8 cellular contexts compared by ENCODE assay signal in genomic region chr15:70097337-70098169, GRCh38. TPM values are rescaled to one million over a fixed set of nuclear protein-coding genes. Genes with fewer than 3 reads are reported as not detected.
A peak's percentile ranks its signal among the peaks of the same experiment; 100 is the strongest.
DNase-seq lines count a peak whose midpoint lies in the region; ATAC-seq and TF ChIP-seq lines count a peak whose summit lies in the region.

Gene TLE3 (minus strand): TSS chr15:70097917. CDS start chr15:70096798, 1,119 bp downstream.

- peaks cover 13% of the 10 kb centered on the region for H3K27me3 Mint-ChIP-seq in activated T-cell treated with anti-CD3 and anti-CD28 coated beads, Interleukin-2, amount 50 U/mL, for 72 hours (ENCODE audit: low read depth)

- H3K79me2 ChIP-seq in KMS-11 (ENCODE audit: insufficient read depth, low read depth), result peaks cover 51% of the 10 kb centered on the region

- H3K9ac ChIP-seq in KMS-11, result peak within 1 kb of the TSS; percentile 98

- TF ChIP-seq CTCF in KMS-11 (conservative IDR thresholded peaks at IDR 0.05; ENCODE audit: low read depth, low read length) (peak; percentile 46; the same call in 1 of the 2 replicates), Peyer's patch (IDR thresholded peaks at IDR 0.05) (peak in 5 of 6 experiments; percentile 21 to 59 (median 43)), esophagus muscularis mucosa (IDR thresholded peaks at IDR 0.05) (peak in 2 of 3 experiments; percentile 34 to 49)

- H3K4me1 Mint-ChIP-seq in activated T-cell treated with anti-CD3 and anti-CD28 coated beads, Interleukin-2, amount 50 U/mL, for 72 hours (ENCODE audit: low read depth), result peaks cover 58% of the 10 kb centered on the region
- peaks cover 43% of the 10 kb centered on the region for H3K4me1 Mint-ChIP-seq in stimulated activated effector memory CD8-positive, alpha-beta T cell treated with anti-CD3 and anti-CD28 coated beads, Interleukin-12 subunit alpha, Interleukin-12 subunit beta, amount 100 ng/mL, for 72 hours

- H3K4me1 ChIP-seq in KMS-11 (ENCODE audit: low read depth, poor library complexity, severe bottlenecking) (peaks cover 42% of the 10 kb centered on the region), Peyer's patch (peaks cover 5 to 49% (median 24%) of the 10 kb centered on the region in 4 donors), esophagus muscularis mucosa (peaks cover 65 to 76% (median 74%) of the 10 kb centered on the region in 4 donors)

- H3K27ac ChIP-seq in KMS-11 (peak within 1 kb of the TSS; percentile 94), Peyer's patch (peak within 1 kb of the TSS; percentile 92 to 98 (median 94)), esophagus muscularis mucosa (replicated peaks in 1 of 4) (peak within 1 kb of the TSS; percentile 92 to 98 (median 96))

- peak within 1 kb of the TSS; percentile 90 for H3K4me2 ChIP-seq in KMS-11

- H3K9me3 ChIP-seq in Peyer's patch (no peaks in the 10 kb centered on the region), esophagus muscularis mucosa (no peaks in the 10 kb centered on the region)

- peak within 1 kb of the TSS; percentile 34; the same call in 1 of the 2 replicates for H2AFZ ChIP-seq in KMS-11 (ENCODE audit: low read depth)

- no peaks in the 10 kb centered on the region for H3K9me3 Mint-ChIP-seq in activated T-cell treated with anti-CD3 and anti-CD28 coated beads, Interleukin-2, amount 50 U/mL, for 72 hours
- no peaks in the 10 kb centered on the region for H3K9me3 Mint-ChIP-seq in stimulated activated effector memory CD8-positive, alpha-beta T cell treated with anti-CD3 and anti-CD28 coated beads, Interleukin-12 subunit alpha, Interleukin-12 subunit beta, amount 100 ng/mL, for 72 hours

- peaks cover 10 to 17% of the 10 kb centered on the region in 2 donors for H3K36me3 Mint-ChIP-seq in activated T-cell treated with anti-CD3 and anti-CD28 coated beads, Interleukin-2, amount 50 U/mL, for 72 hours (ENCODE audit: insufficient read depth in 2 of 2)
- peaks cover 63% of the 10 kb centered on the region for H3K36me3 Mint-ChIP-seq in stimulated activated effector memory CD8-positive, alpha-beta T cell treated with anti-CD3 and anti-CD28 coated beads, Interleukin-12 subunit alpha, Interleukin-12 subunit beta, amount 100 ng/mL, for 72 hours

- peak; percentile 73 for DNase-seq in DMS79 (lab: John Stamatoyannopoulos, UW)
- peak; percentile 99 to 100 (median 100) for DNase-seq in Peyer's patch
- DNase-seq in activated T-cell treated with anti-CD3 and anti-CD28 coated beads, Interleukin-2, amount 50 U/mL, for 72 hours, result peak; percentile 96 to 98
- DNase-seq in esophagus muscularis mucosa (ENCODE audit: extremely low spot score), result peak; percentile 100
- DNase-seq in myocyte (ENCODE audit: low read depth), result peak; percentile 97
- peak; percentile 95 to 98 for DNase-seq in stimulated activated effector memory CD8-positive, alpha-beta T cell treated with anti-CD3 and anti-CD28 coated beads, Interleukin-12 subunit alpha, Interleukin-12 subunit beta, amount 100 ng/mL, for 72 hours (ENCODE audit: low spot score in 2 of 2)

- H3K27ac Mint-ChIP-seq in activated T-cell treated with anti-CD3 and anti-CD28 coated beads, Interleukin-2, amount 50 U/mL, for 72 hours, result peak within 1 kb of the TSS; percentile 87
- peak within 1 kb of the TSS; percentile 96 for H3K27ac Mint-ChIP-seq in stimulated activated effector memory CD8-positive, alpha-beta T cell treated with anti-CD3 and anti-CD28 coated beads, Interleukin-12 subunit alpha, Interleukin-12 subunit beta, amount 100 ng/mL, for 72 hours

- intact Hi-C loops in esophagus muscularis mucosa (cut with DNase I), result loop anchor here (10.0 kb wide), 2 partner anchors 73 to 367 kb away; no protein-coding TSS in a partner anchor

- H4K20me1 ChIP-seq in KMS-11 (ENCODE audit: insufficient read depth), result peaks cover 32% of the 10 kb centered on the region

- H3K4me3 ChIP-seq in KMS-11 (IDR thresholded peaks at IDR 0.05; ENCODE audit: insufficient read depth, low read depth, low read length) (no peak within 1 kb of the TSS), Peyer's patch (peak within 1 kb of the TSS; percentile 88 to 96 (median 94)), esophagus muscularis mucosa (peak within 1 kb of the TSS; percentile 90 to 97 (median 94))

- no peaks in the 10 kb centered on the region for H3K27me3 ChIP-seq in KMS-11 (ENCODE audit: insufficient read depth, low read depth)
- no peaks in the 10 kb centered on the region for H3K27me3 ChIP-seq in Peyer's patch
- no peaks in the 10 kb centered on the region for H3K27me3 ChIP-seq in esophagus muscularis mucosa

- H3K4me3 Mint-ChIP-seq in activated T-cell treated with anti-CD3 and anti-CD28 coated beads, Interleukin-2, amount 50 U/mL, for 72 hours, result peak within 1 kb of the TSS; percentile 92 to 99
- H3K4me3 Mint-ChIP-seq in stimulated activated effector memory CD8-positive, alpha-beta T cell treated with anti-CD3 and anti-CD28 coated beads, Interleukin-12 subunit alpha, Interleukin-12 subunit beta, amount 100 ng/mL, for 72 hours, result peak within 1 kb of the TSS; percentile 96

- TF ChIP-seq EP300 in esophagus muscularis mucosa (IDR thresholded peaks at IDR 0.05), result no peak

- ATAC-seq in GM21723 (IDR thresholded peaks at IDR 0.05; ENCODE audit: unreplicated experiment), result peak; percentile 64
- ATAC-seq in activated T-cell treated with anti-CD3 and anti-CD28 coated beads, Interleukin-2, amount 50 U/mL, for 72 hours (replicated peaks in 1 of 2), result peak; percentile 70 to 72
- ATAC-seq in stimulated activated effector memory CD8-positive, alpha-beta T cell treated with anti-CD3 and anti-CD28 coated beads, Interleukin-12 subunit alpha, Interleukin-12 subunit beta, amount 100 ng/mL, for 72 hours, result peak; percentile 81

- WGBS in esophagus muscularis mucosa, result 1% methylated on average over 29 of the region's 76 CpGs

- TF ChIP-seq POLR2A in Peyer's patch (IDR thresholded peaks at IDR 0.05) (peak; percentile 91 to 99), esophagus muscularis mucosa (IDR thresholded peaks at IDR 0.05; ENCODE audit: low read depth) (peak; percentile 83)

- H3K36me3 ChIP-seq in KMS-11 (ENCODE audit: insufficient read depth), result peaks cover 7% of the 10 kb centered on the region; the same call in 1 of the 2 replicates
- no peaks in the 10 kb centered on the region for H3K36me3 ChIP-seq in Peyer's patch
- H3K36me3 ChIP-seq in esophagus muscularis mucosa, result no peaks in the 10 kb centered on the region

RNA-seq across cellular contexts. Expression of gene TLE3, which starts in this region (rescaled TPM):
- total RNA-seq in Peyer's patch (100 to 1,000 TPM; 130 to 176 (median 140) TPM), esophagus muscularis mucosa (10 to 100 TPM; 35.7 to 81.3 (median 59.2) TPM), myocyte (16.7 and 28.9 TPM in 2 replicates)
- total RNA-seq in activated T-cell treated with anti-CD3 and anti-CD28 coated beads, Interleukin-2, amount 50 U/mL, for 72 hours, result 100 to 1,000 TPM in 1 of 2 donors, 10 to 100 TPM in 1; 84.6 to 112 TPM
- polyA plus RNA-seq in myocyte (2012), result 13.5 TPM
